ENCODE assay signal across 21 cellular contexts in the genomic region with DNA sequence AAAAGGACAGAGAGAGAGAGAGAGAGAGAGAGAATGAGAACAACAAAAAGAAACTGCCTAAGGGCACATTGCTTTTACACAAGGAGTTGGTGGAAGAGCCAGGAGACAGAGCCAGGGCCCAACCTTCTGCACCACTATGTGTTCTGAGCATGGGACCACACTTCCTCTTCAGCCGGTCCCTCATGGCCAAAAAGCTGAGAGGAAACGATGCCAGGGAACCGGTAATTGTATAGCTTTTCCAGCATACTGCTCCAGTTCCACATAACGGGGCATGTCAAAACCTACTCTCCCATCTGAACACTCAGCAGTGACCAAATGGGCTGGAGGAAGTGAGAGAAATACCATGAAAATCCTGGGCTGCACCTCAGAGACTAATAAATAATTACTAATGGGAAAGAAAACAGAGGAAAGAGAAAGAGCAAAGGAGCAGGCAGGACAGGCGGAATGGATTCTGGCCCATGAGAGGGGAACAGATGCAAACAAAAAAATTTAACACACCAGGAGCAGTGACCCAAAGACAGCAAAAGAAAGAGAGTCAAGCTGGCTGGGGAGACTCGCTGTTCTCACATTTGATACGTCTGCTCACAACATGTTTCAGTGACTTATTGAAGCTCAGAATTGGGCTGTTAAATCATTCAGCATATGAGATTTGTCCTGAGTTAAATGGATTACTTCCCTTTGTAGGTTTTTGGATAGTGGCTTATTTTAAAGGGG. TPM values are rescaled to one million over a fixed set of nuclear protein-coding genes. Genes with fewer than 3 reads are reported as not detected.
"Had no signal": no experiment of that assay in that cellular context is flagged by ENCODE, and none has a peak within 500 bp of the region (broad histone marks: within the 10 kb centered on the region; RNA-seq: fewer than 3 reads in every experiment).

No MANE protein-coding gene starts in this region.

- H3K4me1 Mint-ChIP-seq: activated CD4-positive, alpha-beta T cell treated with anti-CD3 and anti-CD28 coated beads, Interleukin-2, amount 10 ng/mL, durations not matched to agents 24 days and 14 days; activated T-helper 17 cell treated with anti-CD3 and anti-CD28 coated beads, Interleukin-2, amount 50 U/mL, for 72 hours; immature natural killer cell; natural killer cell; T-cell had no signal

- H3K27me3 Mint-ChIP-seq: activated CD4-positive, alpha-beta T cell treated with anti-CD3 and anti-CD28 coated beads, Interleukin-2, amount 10 ng/mL, durations not matched to agents 24 days and 14 days; activated CD8-positive, alpha-beta T cell treated with anti-CD3 and anti-CD28 coated beads for 36 hours; activated T-helper 17 cell treated with anti-CD3 and anti-CD28 coated beads, Interleukin-2, amount 50 U/mL, for 72 hours; T-cell had no signal

- H3K4me3 ChIP-seq: body of pancreas, colonic mucosa, gastrocnemius medialis, heart right ventricle, tibial artery had no signal

- H3K9me3 Mint-ChIP-seq: natural killer cell had no signal

- H3K27ac Mint-ChIP-seq: activated CD4-positive, alpha-beta T cell treated with anti-CD3 and anti-CD28 coated beads, Interleukin-2, amount 10 ng/mL, durations not matched to agents 24 days and 14 days; activated CD8-positive, alpha-beta T cell treated with anti-CD3 and anti-CD28 coated beads for 36 hours; activated naive CD4-positive, alpha-beta T cell treated with anti-CD3 and anti-CD28 coated beads for 36 hours; activated T-helper 17 cell treated with anti-CD3 and anti-CD28 coated beads, Interleukin-2, amount 50 U/mL, for 72 hours; immature natural killer cell; natural killer cell; T-cell had no signal

- H3K36me3 Mint-ChIP-seq: immature natural killer cell, natural killer cell, T-cell had no signal

- H3K4me3 Mint-ChIP-seq: activated CD4-positive, alpha-beta T cell treated with anti-CD3 and anti-CD28 coated beads, Interleukin-2, amount 10 ng/mL, durations not matched to agents 24 days and 14 days; activated CD8-positive, alpha-beta T cell treated with anti-CD3 and anti-CD28 coated beads for 36 hours; activated naive CD4-positive, alpha-beta T cell treated with anti-CD3 and anti-CD28 coated beads for 36 hours; activated T-helper 17 cell treated with anti-CD3 and anti-CD28 coated beads, Interleukin-2, amount 50 U/mL, for 72 hours; immature natural killer cell; natural killer cell; T-cell had no signal

- H3K36me3 ChIP-seq: colonic mucosa, gastrocnemius medialis, heart right ventricle, neutrophil, tibial artery had no signal

- H3K79me2 ChIP-seq: parathyroid adenoma had no signal

- DNase-seq: activated CD4-positive, alpha-beta T cell treated with anti-CD3 and anti-CD28 coated beads, Interleukin-2, amount 10 ng/mL, durations not matched to agents 24 days and 14 days; activated CD4-positive, CD25-positive, alpha-beta regulatory T cell; activated CD8-positive, alpha-beta T cell treated with anti-CD3 and anti-CD28 coated beads for 36 hours; activated naive CD4-positive, alpha-beta T cell treated with anti-CD3 and anti-CD28 coated beads for 36 hours; activated T-cell treated with anti-CD3 and anti-CD28 coated beads, Interleukin-2, amount 50 U/mL, for 1 hour; body of pancreas; central memory CD4-positive, alpha-beta T cell; colonic mucosa; gastrocnemius medialis; heart right ventricle; immature natural killer cell; kidney glomerular epithelial cell; natural killer cell; stimulated activated CD4-positive, alpha-beta T cell treated with anti-CD3 and anti-CD28 coated beads, Interleukin-12 subunit alpha, Interleukin-12 subunit beta, amount 100 ng/mL, for 4 hours; stimulated activated CD4-positive, alpha-beta T cell treated with anti-CD3 and anti-CD28 coated beads, Interleukin-2, amount 100 ng/mL, for 24 hours; stimulated activated naive CD4-positive, alpha-beta T cell treated with Interleukin-2 at 50 U/mL for 16 hours; T-cell had no signal

- H3K27me3 ChIP-seq: body of pancreas, colonic mucosa, gastrocnemius medialis, heart right ventricle, tibial artery had no signal

- H3K9ac ChIP-seq: parathyroid adenoma had no signal

- H3K4me1 ChIP-seq: colonic mucosa, gastrocnemius medialis, parathyroid adenoma had no signal

- H2AFZ ChIP-seq: parathyroid adenoma had no signal

- H3K27ac ChIP-seq: body of pancreas, colonic mucosa, gastrocnemius medialis, neutrophil, parathyroid adenoma, tibial artery had no signal

- H3K9me3 ChIP-seq: body of pancreas, colonic mucosa, gastrocnemius medialis, heart right ventricle, neutrophil, tibial artery had no signal

RNA-seq across cellular contexts. Expression of gene BMP2, which starts 52.0 kb away (rescaled TPM):
- total RNA-seq: activated CD8-positive, alpha-beta T cell treated with anti-CD3 and anti-CD28 coated beads for 36 hours; activated naive CD4-positive, alpha-beta T cell treated with anti-CD3 and anti-CD28 coated beads for 36 hours; activated T-helper 17 cell treated with anti-CD3 and anti-CD28 coated beads, Interleukin-2, amount 50 U/mL, for 72 hours had no signal
